ENCODE assay signal across 8 cellular contexts in the genomic region with DNA sequence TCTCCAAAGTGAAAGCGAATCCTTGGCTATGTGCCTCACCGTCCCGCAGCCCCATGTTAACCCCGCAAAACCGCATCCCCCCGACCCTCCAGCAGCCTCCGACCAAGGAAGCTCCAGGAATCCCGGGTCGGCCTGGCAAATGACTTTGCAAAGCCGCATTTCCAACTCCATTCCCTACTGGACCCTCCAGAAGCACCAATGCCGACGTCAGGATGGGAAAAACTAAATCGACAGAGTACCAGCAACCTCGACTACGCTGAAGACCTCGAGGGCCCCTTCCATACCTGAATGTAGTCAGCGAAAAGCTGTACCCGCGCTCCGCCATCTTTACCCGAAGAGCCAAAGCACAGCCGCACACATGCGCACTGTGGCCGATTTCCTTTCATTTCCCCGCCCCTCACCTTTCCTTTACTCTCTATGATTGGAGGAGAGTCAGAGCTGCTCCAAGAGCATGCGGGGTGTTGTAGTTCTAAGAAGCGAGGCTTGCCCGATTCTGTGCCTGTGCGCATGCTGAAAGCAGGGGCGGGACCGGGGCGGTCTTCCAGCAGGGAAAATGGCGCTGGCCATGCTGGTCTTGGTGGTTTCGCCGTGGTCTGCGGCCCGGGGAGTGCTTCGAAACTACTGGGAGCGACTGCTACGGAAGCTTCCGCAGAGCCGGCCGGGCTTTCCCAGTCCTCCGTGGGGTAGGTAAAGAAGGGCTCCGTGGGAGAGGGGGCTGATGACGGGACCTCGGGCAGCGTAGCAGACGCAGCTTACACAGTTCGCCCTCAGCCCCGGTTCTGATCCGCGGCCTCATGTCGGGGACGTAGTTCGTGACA. TPM values are rescaled to one million over a fixed set of nuclear protein-coding genes. Genes with fewer than 3 reads are reported as not detected.
A peak's percentile ranks its signal among the peaks of the same experiment; 100 is the strongest.
DNase-seq lines count a peak whose midpoint lies in the region; ATAC-seq and TF ChIP-seq lines count a peak whose summit lies in the region.

Gene MRPL32, plus strand, starts transcription at position 543 of the 818 bp plus-strand sequence. Its CDS starts 11 bp downstream, at position 554.
Gene PSMA2, minus strand, starts transcription at position 341 of the 818 bp plus-strand sequence. Its CDS starts 16 bp downstream, at position 325.

- H3K4me3 ChIP-seq in AG10803 (ENCODE audit: low read length), result peak within 1 kb of the TSS; percentile 86

- ATAC-seq in GM19043 (IDR thresholded peaks at IDR 0.05; ENCODE audit: low read depth, unreplicated experiment) (peak; percentile 99), HG03378 (IDR thresholded peaks at IDR 0.05; ENCODE audit: unreplicated experiment) (peak; percentile 99)

- TF ChIP-seq CTCF in AG10803 (conservative IDR thresholded peaks at IDR 0.05; ENCODE audit: low read length), result no peak

- DNase-seq in AG10803 (ENCODE audit: low read depth) (peak; percentile 97), NCI-H460 (ENCODE audit: extremely low read depth, low read depth) (peak; percentile 98), cerebellar nuclear complex (lab: John Stamatoyannopoulos, UW) (peak; percentile 86 to 96), islet precursor cell (peak; percentile 99)
- peak; percentile 90 for DNase-seq in activated CD4-positive, CD25-positive, alpha-beta regulatory T cell treated with anti-CD3 and anti-CD28 coated beads, Interleukin-2, amount 50 U/mL, for 72 hours
- peak; percentile 86 to 91 (median 89) for DNase-seq in stimulated activated CD4-positive, alpha-beta T cell treated with anti-CD3 and anti-CD28 coated beads, Interleukin-12 subunit alpha, Interleukin-12 subunit beta, amount 100 ng/mL, for 48 hours (ENCODE audit: low read depth in 2 of 3, low spot score in 1 of 3)

RNA-seq across cellular contexts. Expression of gene MRPL32, which starts in this region (rescaled TPM):
- total RNA-seq in NCI-H460 (2014; rRNA removed; shearing (Covaris generic)), result 93.7 and 103 TPM in 2 replicates
- 101 and 128 TPM in 2 replicates for polyA plus RNA-seq in NCI-H460 (2014; cell fraction: nucleus; rRNA removed)

RNA-seq across cellular contexts. Expression of gene PSMA2, which starts in this region (rescaled TPM):
- 102 and 123 TPM in 2 replicates for total RNA-seq in NCI-H460 (2014; rRNA removed; shearing (Covaris generic))
- 124 and 165 TPM in 2 replicates for polyA plus RNA-seq in NCI-H460 (2014; cell fraction: nucleus; rRNA removed)

Comparison
In these comparisons a context has a peak if more than half of its experiments do, and no peak if none do; other contexts are left out.
1. Peak in every context shown above with its lines: DNase-seq, ATAC-seq and H3K4me3 ChIP-seq.